ENCODE assay signal across 1 cellular context in the genomic region with DNA sequence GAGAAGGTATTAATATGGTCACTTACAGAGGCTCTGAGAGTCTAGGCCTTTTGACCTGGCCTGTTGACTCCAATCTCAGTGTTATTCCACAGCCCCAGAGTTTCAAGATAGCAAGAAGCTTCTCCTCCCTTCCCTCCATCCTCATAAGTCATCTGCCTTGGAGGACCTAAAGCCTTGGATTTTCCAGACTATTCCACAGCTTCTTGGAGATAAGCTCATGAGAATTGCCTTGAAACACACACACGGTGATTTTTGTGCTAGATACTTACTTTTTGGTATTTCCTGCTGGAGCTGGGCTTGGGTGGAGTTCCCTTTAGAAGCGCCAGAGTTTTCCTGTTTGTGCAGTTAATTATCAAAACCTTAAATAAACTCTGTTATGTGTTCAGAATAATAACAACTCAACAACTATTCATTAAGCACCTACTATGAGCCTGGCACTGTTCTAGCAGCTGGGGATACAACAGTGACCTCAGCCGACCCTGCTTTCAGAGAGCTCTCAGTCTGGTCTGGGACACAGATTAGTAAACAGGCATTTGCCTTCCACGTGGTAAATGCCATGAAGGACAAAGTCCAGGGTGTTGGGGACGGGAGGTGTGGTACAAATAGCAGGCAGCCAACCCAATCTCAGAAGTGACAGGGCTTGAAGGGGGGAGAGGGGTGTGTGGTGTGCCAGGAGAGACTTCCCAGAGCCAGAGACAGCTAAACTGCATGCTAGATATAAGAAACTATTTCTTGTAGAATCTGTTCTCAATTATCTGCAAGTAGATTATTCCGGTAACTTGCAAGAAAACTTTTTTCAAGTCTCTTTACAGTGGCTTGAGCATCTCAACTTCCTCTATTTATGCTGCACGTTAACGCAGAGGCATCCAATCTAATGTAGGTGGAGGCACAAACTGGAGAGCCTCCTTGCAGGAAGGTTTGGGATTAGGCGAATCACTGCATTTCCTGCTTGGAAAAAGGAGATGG.
TF ChIP-seq lines count a peak whose summit lies in the region.

No MANE protein-coding gene starts in this region.

TF ChIP-seq in IMR-90, 13 proteins besides CTCF, POLR2A, EP300 and RAD21:
- no peak for TF ChIP-seq MXI1 (IDR thresholded peaks at IDR 0.05; ENCODE audit: borderline replicate concordance, low read depth, low read length)
- TF ChIP-seq NFE2L2 (IDR thresholded peaks at IDR 0.05; ENCODE audit: low read depth, low read length) = no peak
- no peak for TF ChIP-seq CHD1 (IDR thresholded peaks at IDR 0.05; ENCODE audit: low read depth, low read length)
- TF ChIP-seq CEBPB (IDR thresholded peaks at IDR 0.05; ENCODE audit: low read depth, low read length) = no peak
- no peak for TF ChIP-seq MAZ (IDR thresholded peaks at IDR 0.05; ENCODE audit: borderline replicate concordance, low read depth, low read length)
- TF ChIP-seq BHLHE40 (IDR thresholded peaks at IDR 0.05; ENCODE audit: low read depth, low read length) = no peak
- TF ChIP-seq RCOR1 (IDR thresholded peaks at IDR 0.05; ENCODE audit: insufficient replicate concordance, low read length) = no peak
- no peak for TF ChIP-seq SMC3 (IDR thresholded peaks at IDR 0.05; ENCODE audit: low read depth, low read length)
